In the genomic region with DNA sequence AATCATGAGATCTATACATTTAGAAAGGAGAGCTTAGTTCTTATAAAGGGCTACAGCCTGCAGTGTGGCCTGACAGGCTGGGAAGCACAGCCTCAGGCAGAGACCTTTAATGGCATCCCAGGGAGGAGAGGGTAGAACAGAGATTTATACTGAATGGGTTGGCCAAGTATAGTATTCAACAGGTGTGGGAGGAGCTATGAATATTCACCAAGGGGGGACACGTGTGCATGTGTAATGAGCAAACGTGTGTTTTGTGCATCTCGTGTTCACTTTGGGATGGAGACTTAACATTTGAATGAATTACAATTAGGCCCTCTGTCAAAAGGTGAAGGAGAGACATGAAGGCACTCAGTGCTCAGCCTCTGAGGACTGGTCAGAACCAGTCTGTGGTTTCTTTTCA, we compare ENCODE assay signal across 25 cellular contexts. TPM values are rescaled to one million over a fixed set of nuclear protein-coding genes. Genes with fewer than 3 reads are reported as not detected.
DNase-seq lines count a peak whose midpoint lies in the region; ATAC-seq and TF ChIP-seq lines count a peak whose summit lies in the region.
"Had no signal": no experiment of that assay in that cellular context is flagged by ENCODE, and none has a peak within 500 bp of the region (broad histone marks: within the 10 kb centered on the region; RNA-seq: fewer than 3 reads in every experiment).

No MANE protein-coding gene starts in this region.

- H3K4ac ChIP-seq in H9 (ENCODE audit: low read depth, low read length): no peak overlapping the region

- no peak for DNase-seq in activated CD4-positive, alpha-beta T cell treated with anti-CD3 and anti-CD28 coated beads, Interleukin-2, amount 10 ng/mL, durations not matched to agents 24 days and 14 days
- no peak for DNase-seq in activated CD4-positive, alpha-beta T cell treated with anti-CD3 and anti-CD28 coated beads for 1 hour
- DNase-seq in H9 (no peak), NOMO-1 treated with DMSO at 0.1 percent for 48 hours (lab: John Stamatoyannopoulos, UW; ENCODE audit: unreplicated experiment) (no peak), NCI-H345 treated with DMSO at 0.1 percent for 48 hours (lab: John Stamatoyannopoulos, UW; ENCODE audit: unreplicated experiment) (no peak), erythroblast (lab: John Stamatoyannopoulos, UW) (no peak)
- DNase-seq in naive thymus-derived CD8-positive, alpha-beta T cell: no peak
- DNase-seq: activated CD8-positive, alpha-beta memory T cell treated with anti-CD3 and anti-CD28 coated beads for 24 hours; activated effector memory CD4-positive, alpha-beta T cell treated with Interleukin-2 at 50 U/mL for 16 hours; cerebellar nuclear complex; GM23248; kidney; MG63; NCI-H1436; NCI-H748 treated with DMSO at 0.1 percent for 48 hours; OCI-M1; Right ventricle myocardium superior; spleen; substantia nigra; SW 1271 had no signal

- H4K5ac ChIP-seq in H9 (ENCODE audit: insufficient read length, low read depth, low read length): no peak overlapping the region

- H3K4me1 ChIP-seq in H9 (ENCODE audit: insufficient read depth, low read length): peaks cover 3% of the 10 kb centered on the region; the same call in 1 of the 2 replicates

- no peak overlapping the region for H4K91ac ChIP-seq in H9 (ENCODE audit: insufficient read length, low read depth, low read length)

- no peak overlapping the region for H2AK5ac ChIP-seq in H9 (ENCODE audit: insufficient read length, low read length)

- peak overlapping the region; percentile 60 for H3K4me3 Mint-ChIP-seq in activated CD4-positive, alpha-beta T cell treated with anti-CD3 and anti-CD28 coated beads, Interleukin-2, amount 10 ng/mL, durations not matched to agents 24 days and 14 days
- H3K4me3 Mint-ChIP-seq in H9: no peak overlapping the region
- H3K4me3 Mint-ChIP-seq in activated T-helper 17 cell treated with anti-CD3 and anti-CD28 coated beads, Interleukin-2, amount 50 U/mL, for 72 hours: peak overlapping the region; percentile 91
- peak overlapping the region in 7 of 10 donors; percentile 64 to 76 (median 68) for H3K4me3 Mint-ChIP-seq in naive thymus-derived CD8-positive, alpha-beta T cell

- H4K20me1 ChIP-seq in H9 (ENCODE audit: control insufficient read depth, insufficient read depth, insufficient read length): no peaks in the 10 kb centered on the region

- H3K79me1 ChIP-seq in H9 (ENCODE audit: insufficient read depth, low read depth, low read length, poor library complexity, severe bottlenecking): peaks cover 3% of the 10 kb centered on the region

- H3T11ph ChIP-seq in H9 (ENCODE audit: low read length): no peak overlapping the region

- H3K9me3 ChIP-seq in H9 (ENCODE audit: control insufficient read depth, low read depth, low read length): no peaks in the 10 kb centered on the region
- H3K9me3 ChIP-seq: ascending aorta, esophagus muscularis mucosa, gastroesophageal sphincter, MG63, spleen had no signal

- no peaks in the 10 kb centered on the region for H3K27me3 Mint-ChIP-seq in activated CD4-positive, alpha-beta T cell treated with anti-CD3 and anti-CD28 coated beads, Interleukin-2, amount 10 ng/mL, durations not matched to agents 24 days and 14 days
- H3K27me3 Mint-ChIP-seq in H9 (ENCODE audit: low read depth): no peaks in the 10 kb centered on the region
- no peaks in the 10 kb centered on the region for H3K27me3 Mint-ChIP-seq in activated T-helper 17 cell treated with anti-CD3 and anti-CD28 coated beads, Interleukin-2, amount 50 U/mL, for 72 hours
- H3K27me3 Mint-ChIP-seq in naive thymus-derived CD8-positive, alpha-beta T cell: no peaks in the 10 kb centered on the region

- no peak overlapping the region for H2AFZ ChIP-seq in H9 (ENCODE audit: low read length)
- H2AFZ ChIP-seq: GM23248 had no signal

- H2BK5ac ChIP-seq in H9 (ENCODE audit: insufficient read length, low read length): no peak overlapping the region

- H3K27ac Mint-ChIP-seq in activated CD4-positive, alpha-beta T cell treated with anti-CD3 and anti-CD28 coated beads, Interleukin-2, amount 10 ng/mL, durations not matched to agents 24 days and 14 days: peak overlapping the region; percentile 76
- H3K27ac Mint-ChIP-seq in H9: peak overlapping the region in 2 of 3 experiments; percentile 24 to 50; a peak in 3 of 7 replicates
- H3K27ac Mint-ChIP-seq in activated T-helper 17 cell treated with anti-CD3 and anti-CD28 coated beads, Interleukin-2, amount 50 U/mL, for 72 hours: peak overlapping the region; percentile 91
- peak overlapping the region in 7 of 10 donors; percentile 51 to 91 (median 74) for H3K27ac Mint-ChIP-seq in naive thymus-derived CD8-positive, alpha-beta T cell

- H3K4me2 ChIP-seq in H9 (ENCODE audit: insufficient read depth, insufficient read length, low read length): no peak overlapping the region

- TF ChIP-seq CTCF in H9 (conservative IDR thresholded peaks at IDR 0.05): no peak

- no peak overlapping the region for H2BK15ac ChIP-seq in H9 (ENCODE audit: low read depth, low read length)

- no peak overlapping the region for H3K56ac ChIP-seq in H9 (ENCODE audit: insufficient read length, low read depth, low read length)

- no peaks in the 10 kb centered on the region for H3K79me2 ChIP-seq in H9 (ENCODE audit: insufficient read depth, low read length)

- POLR2A ChIA-PET in naive thymus-derived CD8-positive, alpha-beta T cell (lab: Charles Lee): no interaction called here

- intact Hi-C loops in activated CD4-positive, alpha-beta T cell treated with anti-CD3 and anti-CD28 coated beads, Interleukin-2, amount 10 ng/mL, durations not matched to agents 24 days and 14 days (cut with micrococcal nuclease): loop anchor here (1.0 kb wide), 1 partner anchor 532 kb away; no protein-coding TSS in a partner anchor

- no CpG with 5 or more reads among the region's 3 CpGs for WGBS in H9 (ENCODE audit: extremely low coverage, insufficient read length, low lambda C conversion rate)

- peaks cover 81% of the 10 kb centered on the region for H3K36me3 Mint-ChIP-seq in activated CD4-positive, alpha-beta T cell treated with anti-CD3 and anti-CD28 coated beads, Interleukin-2, amount 10 ng/mL, durations not matched to agents 24 days and 14 days (ENCODE audit: low read depth)
- peaks cover 27 to 51% (median 44%) of the 10 kb centered on the region in 3 experiments for H3K36me3 Mint-ChIP-seq in H9 (ENCODE audit: insufficient read depth in 1 of 3, low read depth in 3 of 3)
- peaks cover 99% of the 10 kb centered on the region for H3K36me3 Mint-ChIP-seq in activated T-helper 17 cell treated with anti-CD3 and anti-CD28 coated beads, Interleukin-2, amount 50 U/mL, for 72 hours (ENCODE audit: low read depth)
- H3K36me3 Mint-ChIP-seq in naive thymus-derived CD8-positive, alpha-beta T cell: peaks cover 7 to 53% (median 31%) of the 10 kb centered on the region in 3 donors

- no peak overlapping the region for H2BK120ac ChIP-seq in H9 (ENCODE audit: low read depth, low read length, poor library complexity, severe bottlenecking)

- H2BK12ac ChIP-seq in H9 (ENCODE audit: insufficient read length, low read depth, low read length): no peak overlapping the region

- H3K23me2 ChIP-seq in H9 (ENCODE audit: insufficient read length, low read depth, low read length, poor library complexity, severe bottlenecking): peaks cover 8% of the 10 kb centered on the region

- peaks cover 60% of the 10 kb centered on the region for H3K4me1 Mint-ChIP-seq in activated CD4-positive, alpha-beta T cell treated with anti-CD3 and anti-CD28 coated beads, Interleukin-2, amount 10 ng/mL, durations not matched to agents 24 days and 14 days
- H3K4me1 Mint-ChIP-seq in H9: peaks cover 29 to 39% of the 10 kb centered on the region in 2 experiments
- peaks cover 35% of the 10 kb centered on the region for H3K4me1 Mint-ChIP-seq in activated T-helper 17 cell treated with anti-CD3 and anti-CD28 coated beads, Interleukin-2, amount 50 U/mL, for 72 hours
- peaks cover 36 to 83% (median 70%) of the 10 kb centered on the region in 4 donors for H3K4me1 Mint-ChIP-seq in naive thymus-derived CD8-positive, alpha-beta T cell

- H3K27ac ChIP-seq in H9 (ENCODE audit: insufficient read length, low read depth, low read length): no peak overlapping the region
- H3K27ac ChIP-seq: ascending aorta, esophagus muscularis mucosa, gastroesophageal sphincter, GM23248, spleen had no signal

- no peak overlapping the region for H3K18ac ChIP-seq in H9 (ENCODE audit: insufficient read length, low read depth, low read length)

- H3K9me3 Mint-ChIP-seq in activated CD4-positive, alpha-beta T cell treated with anti-CD3 and anti-CD28 coated beads, Interleukin-2, amount 10 ng/mL, durations not matched to agents 24 days and 14 days: no peaks in the 10 kb centered on the region
- H3K9me3 Mint-ChIP-seq in H9: no peaks in the 10 kb centered on the region
- H3K9me3 Mint-ChIP-seq in activated T-helper 17 cell treated with anti-CD3 and anti-CD28 coated beads, Interleukin-2, amount 50 U/mL, for 72 hours: no peaks in the 10 kb centered on the region
- H3K9me3 Mint-ChIP-seq in naive thymus-derived CD8-positive, alpha-beta T cell: no peaks in the 10 kb centered on the region

- H2BK20ac ChIP-seq in H9 (ENCODE audit: low read depth, low read length, poor library complexity, severe bottlenecking): no peak overlapping the region

- H3K9ac ChIP-seq in H9 (ENCODE audit: extremely low read depth, insufficient read length, low read length): no peak overlapping the region
- H3K9ac ChIP-seq: GM23248 had no signal

- ATAC-seq in activated T-helper 17 cell treated with anti-CD3 and anti-CD28 coated beads, Interleukin-2, amount 50 U/mL, for 72 hours (replicated peaks): no peak
- ATAC-seq in naive thymus-derived CD8-positive, alpha-beta T cell: no peak
- ATAC-seq: gastroesophageal sphincter, GM12878 had no signal

- H3K23ac ChIP-seq in H9 (ENCODE audit: insufficient read length, low read depth, low read length): no peak overlapping the region

- no peak overlapping the region for H4K8ac ChIP-seq in H9 (replicated peaks; ENCODE audit: insufficient read length, low read depth, low read length)

- TF ChIP-seq POLR2A in erythroblast (IDR thresholded peaks at IDR 0.05; ENCODE audit: low read length): no peak

- no peaks in the 10 kb centered on the region for H3K27me3 ChIP-seq in H9 (ENCODE audit: insufficient read depth, low read length)
- H3K27me3 ChIP-seq: ascending aorta, esophagus muscularis mucosa, gastroesophageal sphincter, MG63, spleen had no signal

- no peak overlapping the region for H3K14ac ChIP-seq in H9 (ENCODE audit: insufficient read depth, low read length)

RNA-seq across cellular contexts. Expression of a gene that starts 5.2 kb away (rescaled TPM):
- total RNA-seq in activated CD4-positive, alpha-beta T cell treated with anti-CD3 and anti-CD28 coated beads, Interleukin-2, amount 10 ng/mL, durations not matched to agents 24 days and 14 days: 75.6 and 77.8 TPM in 2 replicates
- total RNA-seq in H9 (2021): 51.2 and 53.4 TPM in 2 replicates
- total RNA-seq in activated T-helper 17 cell treated with anti-CD3 and anti-CD28 coated beads, Interleukin-2, amount 50 U/mL, for 72 hours: 10 to 100 TPM; 82.8 to 98.3 TPM
- 10 to 100 TPM; 53.7 to 54.5 TPM for total RNA-seq in naive thymus-derived CD8-positive, alpha-beta T cell
- 10 to 100 TPM; 36.7 to 46.4 (median 44.0) TPM for polyA plus RNA-seq in naive thymus-derived CD8-positive, alpha-beta T cell

RNA-seq across cellular contexts. Expression of a gene that starts 6.4 kb away (rescaled TPM):
- 6.8 and 7.8 TPM in 2 replicates for total RNA-seq in activated CD4-positive, alpha-beta T cell treated with anti-CD3 and anti-CD28 coated beads, Interleukin-2, amount 10 ng/mL, durations not matched to agents 24 days and 14 days
- 17.4 TPM in 2 replicates for total RNA-seq in H9 (2021)
- total RNA-seq in activated T-helper 17 cell treated with anti-CD3 and anti-CD28 coated beads, Interleukin-2, amount 50 U/mL, for 72 hours: 1 to 10 TPM; 5.5 to 9.4 TPM
- total RNA-seq in naive thymus-derived CD8-positive, alpha-beta T cell: 1 to 10 TPM; 2.4 to 2.8 TPM
- 1 to 10 TPM; 1.2 to 6.8 (median 2.7) TPM for polyA plus RNA-seq in naive thymus-derived CD8-positive, alpha-beta T cell
- total RNA-seq: ascending aorta had no signal

Comparison
In these comparisons a context has a peak if more than half of its experiments do, and no peak if none do; other contexts are left out.
1. H3K27ac Mint-ChIP-seq: peak in every context shown above with its lines; median percentile 91 in activated T-helper 17 cell treated with anti-CD3 and anti-CD28 coated beads, Interleukin-2, amount 50 U/mL, for 72 hours; 76 in activated CD4-positive, alpha-beta T cell treated with anti-CD3 and anti-CD28 coated beads, Interleukin-2, amount 10 ng/mL, durations not matched to agents 24 days and 14 days; 74 in naive thymus-derived CD8-positive, alpha-beta T cell; 37 in H9.
2. H3K4me3 Mint-ChIP-seq: peak in activated CD4-positive, alpha-beta T cell treated with anti-CD3 and anti-CD28 coated beads, Interleukin-2, amount 10 ng/mL, durations not matched to agents 24 days and 14 days (single experiment), activated T-helper 17 cell treated with anti-CD3 and anti-CD28 coated beads, Interleukin-2, amount 50 U/mL, for 72 hours (single experiment) and naive thymus-derived CD8-positive, alpha-beta T cell (7 of 10); none in H9 (0 of 2).